In genomic region chr2:145739679-145740078, GRCh38 we compare ENCODE assay signal across 13 cellular contexts.
DNase-seq lines count a peak whose midpoint lies in the region; ATAC-seq and TF ChIP-seq lines count a peak whose summit lies in the region.
"Had no signal": no experiment of that assay in that cellular context is flagged by ENCODE, and none has a peak within 500 bp of the region (broad histone marks: within the 10 kb centered on the region; RNA-seq: fewer than 3 reads in every experiment).

No MANE protein-coding gene starts in this region.

- H3K36me3 ChIP-seq in OCI-LY1 (ENCODE audit: insufficient read depth, low read length) = no peaks in the 10 kb centered on the region
- no peaks in the 10 kb centered on the region for H3K36me3 ChIP-seq in OCI-LY7 (ENCODE audit: insufficient read depth, low read length)

- H4K20me1 ChIP-seq in OCI-LY1 (ENCODE audit: insufficient read depth, low read length) (no peaks in the 10 kb centered on the region), OCI-LY7 (ENCODE audit: insufficient read depth, low read length) (no peaks in the 10 kb centered on the region)

- H3K4me1 ChIP-seq in OCI-LY1 (ENCODE audit: insufficient read depth, low read length, severe bottlenecking) = peaks cover 35% of the 10 kb centered on the region
- H3K4me1 ChIP-seq in OCI-LY7 (ENCODE audit: insufficient read depth, low read length, poor library complexity, severe bottlenecking) = peaks cover 12% of the 10 kb centered on the region
- H3K4me1 ChIP-seq: psoas muscle had no signal

- no peaks in the 10 kb centered on the region for H3K9me3 ChIP-seq in OCI-LY1 (ENCODE audit: low read length)
- H3K9me3 ChIP-seq in OCI-LY7 (ENCODE audit: low read length) = no peaks in the 10 kb centered on the region
- H3K9me3 ChIP-seq: psoas muscle had no signal

- no peak for DNase-seq in HCEC 1CT
- no peak for DNase-seq in UCSD-AML1 (lab: John Stamatoyannopoulos, UW; ENCODE audit: unreplicated experiment)
- no peak for DNase-seq in AG20443 (ENCODE audit: low spot score)
- DNase-seq in OCI-LY7 (ENCODE audit: low spot score) = no peak
- DNase-seq: activated CD4-positive, alpha-beta T cell treated with anti-CD3 and anti-CD28 coated beads, Interleukin-2, amount 50 U/mL, for 1 hour; NCI-H1694; psoas muscle; stimulated activated CD4-positive, alpha-beta T cell treated with anti-CD3 and anti-CD28 coated beads, Interleukin-2, amount 100 ng/mL, for 24 hours; stimulated activated naive CD4-positive, alpha-beta T cell treated with Interleukin-2 at 50 U/mL for 16 hours had no signal

- H3K9ac ChIP-seq in OCI-LY1 (ENCODE audit: low read length) = no peak overlapping the region

- no peaks in the 10 kb centered on the region for H3K79me2 ChIP-seq in OCI-LY1 (ENCODE audit: insufficient read depth, low read length)
- no peaks in the 10 kb centered on the region for H3K79me2 ChIP-seq in OCI-LY7 (ENCODE audit: insufficient read depth, low read depth, low read length)

- H3K4me3 ChIP-seq in OCI-LY1 (ENCODE audit: low read depth, low read length, poor library complexity, severe bottlenecking) (no peak overlapping the region), OCI-LY7 (ENCODE audit: low read depth, low read length, poor library complexity, severe bottlenecking) (no peak overlapping the region)
- H3K4me3 ChIP-seq: psoas muscle had no signal

- H3F3A ChIP-seq in OCI-LY1 (ENCODE audit: insufficient read depth, low read length) = no peaks in the 10 kb centered on the region

- peak overlapping the region; percentile 30; the same call in 1 of the 2 replicates for H2AFZ ChIP-seq in OCI-LY1 (ENCODE audit: low read length)
- no peak overlapping the region for H2AFZ ChIP-seq in OCI-LY7 (ENCODE audit: low read length)

- no TSS peak for BruUV-seq in OCI-LY7 (replicated peaks; lab: Mats Ljungman, UMichigan)

- intact Hi-C loops in OCI-LY7 (cut with micrococcal nuclease; ENCODE audit: unreplicated experiment) = no loop called here

- POLR2A ChIA-PET in OCI-LY7 (lab: Charles Lee) = no interaction called here

- no peak overlapping the region for H3K27ac ChIP-seq in OCI-LY1 (ENCODE audit: low read depth, low read length, poor library complexity, severe bottlenecking)
- H3K27ac ChIP-seq in OCI-LY7 (ENCODE audit: low read depth, low read length, poor library complexity, severe bottlenecking) = no peak overlapping the region
- H3K27ac ChIP-seq: psoas muscle had no signal

- H3K27me3 ChIP-seq in OCI-LY1 (ENCODE audit: insufficient read depth, low read length) = no peaks in the 10 kb centered on the region

- TF ChIP-seq CTCF in OCI-LY1 (IDR thresholded peaks at IDR 0.05; ENCODE audit: low read length) = no peak
- no peak for TF ChIP-seq CTCF in OCI-LY7 (conservative IDR thresholded peaks at IDR 0.05; ENCODE audit: low read length)

- H3K9me2 ChIP-seq in OCI-LY1 (ENCODE audit: low read depth, low read length) (no peaks in the 10 kb centered on the region), OCI-LY7 (ENCODE audit: insufficient read depth, low read length) (no peaks in the 10 kb centered on the region)

- peak; percentile 77 for ATAC-seq in GM18858 (IDR thresholded peaks at IDR 0.05; ENCODE audit: unreplicated experiment)
- peak; percentile 58 for ATAC-seq in GM21526 (IDR thresholded peaks at IDR 0.05; ENCODE audit: low FRiP score, unreplicated experiment)
- peak; percentile 75 for ATAC-seq in HG03039 (IDR thresholded peaks at IDR 0.05; ENCODE audit: unreplicated experiment)

- CTCF ChIA-PET in OCI-LY7 (lab: Charles Lee; ENCODE audit: unreplicated experiment) = no interaction called here

- H3K4me2 ChIP-seq in OCI-LY1 (ENCODE audit: low read length) = no peak overlapping the region
- no peak overlapping the region for H3K4me2 ChIP-seq in OCI-LY7 (ENCODE audit: low read length)
